19 cellular contexts compared by ENCODE assay signal in genomic region chr18:68219867-68220266, GRCh38.
A peak's percentile ranks its signal among the peaks of the same experiment; 100 is the strongest.
DNase-seq lines count a peak whose midpoint lies in the region; ATAC-seq and TF ChIP-seq lines count a peak whose summit lies in the region.
"Had no signal": no experiment of that assay in that cellular context is flagged by ENCODE, and none has a peak within 500 bp of the region (broad histone marks: within the 10 kb centered on the region; RNA-seq: fewer than 3 reads in every experiment).

No MANE protein-coding gene starts in this region.

- H3K27ac ChIP-seq in BLaER1: no peak overlapping the region
- H3K27ac ChIP-seq in fibroblast of lung (ENCODE audit: insufficient read depth, low read length): no peak overlapping the region
- H3K27ac ChIP-seq: esophagus squamous epithelium, HL-60, sigmoid colon had no signal

- peak overlapping the region; percentile 3 for H2AFZ ChIP-seq in fibroblast of lung (ENCODE audit: low read length)

- no peak overlapping the region for H3K4me3 ChIP-seq in BLaER1
- no peak overlapping the region for H3K4me3 ChIP-seq in fibroblast of lung (replicated peaks in 1 of 4; ENCODE audit: control extremely low read depth in 1 of 4, insufficient read depth in 1 of 4, low read depth in 3 of 4, low read length in 4 of 4)
- H3K4me3 ChIP-seq in skeletal muscle cell (ENCODE audit: low read depth, low read length): no peak overlapping the region
- H3K4me3 ChIP-seq: esophagus squamous epithelium, heart left ventricle, sigmoid colon had no signal

- no peaks in the 10 kb centered on the region for H3K79me2 ChIP-seq in fibroblast of lung (ENCODE audit: control insufficient read depth, insufficient read depth, low read length)

- H3K9me3 ChIP-seq in BLaER1: no peaks in the 10 kb centered on the region
- no peaks in the 10 kb centered on the region for H3K9me3 ChIP-seq in fibroblast of lung (ENCODE audit: control insufficient read depth, insufficient read depth, low read depth, low read length)
- H3K9me3 ChIP-seq: esophagus squamous epithelium, sigmoid colon had no signal

- H3K4me2 ChIP-seq in BLaER1 (peak overlapping the region; percentile 19; the same call in 1 of the 2 replicates), fibroblast of lung (ENCODE audit: extremely low read depth, insufficient read depth, low read length) (no peak overlapping the region)

- peaks cover 17% of the 10 kb centered on the region for H3K4me1 ChIP-seq in BLaER1
- peaks cover 2% of the 10 kb centered on the region for H3K4me1 ChIP-seq in fibroblast of lung (ENCODE audit: control insufficient read depth, extremely low read depth, insufficient read depth, low read length)
- H3K4me1 ChIP-seq: esophagus squamous epithelium, sigmoid colon had no signal

- TF ChIP-seq POLR2A in GM18505 (IDR thresholded peaks at IDR 0.05; ENCODE audit: borderline replicate concordance, extremely low read depth, insufficient read depth, insufficient read length): no peak

- H3K27me3 ChIP-seq in BLaER1 (no peaks in the 10 kb centered on the region), fibroblast of lung (ENCODE audit: control insufficient read depth, insufficient read depth, low read length) (no peaks in the 10 kb centered on the region)
- H3K27me3 ChIP-seq: esophagus squamous epithelium, heart left ventricle, sigmoid colon had no signal

- H3K9ac ChIP-seq in BLaER1 (no peak overlapping the region), fibroblast of lung (ENCODE audit: insufficient read depth, low read length) (no peak overlapping the region)

- peak; percentile 16 for DNase-seq in LHCN-M2 (ENCODE audit: low read depth)
- peak in 1 of 2 donors; percentile 73 for DNase-seq in fibroblast of lung (ENCODE audit: low read depth in 2 of 2)
- peak; percentile 28 for DNase-seq in skeletal muscle cell (ENCODE audit: low read depth)
- no peak for DNase-seq in NCI-H526 treated with DMSO at 0.1 percent for 48 hours (lab: John Stamatoyannopoulos, UW)
- DNase-seq: activated CD4-positive, alpha-beta T cell treated with anti-CD3 and anti-CD28 coated beads, Interleukin-2, amount 10 ng/mL, durations not matched to agents 7 days and 5 days; DMS79; effector memory CD8-positive, alpha-beta T cell; esophagus squamous epithelium; heart left ventricle; left colon; NCI-H1417 treated with DMSO at 0.1 percent for 48 hours; NCI-H510A treated with DMSO at 0.1 percent for 48 hours; sigmoid colon; T-helper 2 cell had no signal

- H3K36me3 ChIP-seq in BLaER1: no peaks in the 10 kb centered on the region
- H3K36me3 ChIP-seq in fibroblast of lung (ENCODE audit: control insufficient read depth, insufficient read depth, low read length): no peaks in the 10 kb centered on the region
- H3K36me3 ChIP-seq: esophagus squamous epithelium, heart left ventricle, sigmoid colon had no signal

- no peak for TF ChIP-seq CTCF in fibroblast of lung (conservative IDR thresholded peaks at IDR 0.05 in 1 of 2, IDR thresholded peaks at IDR 0.05 in 1 of 2; ENCODE audit: low read depth in 1 of 2, low read length in 2 of 2)

- ATAC-seq in HG03442 (IDR thresholded peaks at IDR 0.05; ENCODE audit: unreplicated experiment) (no peak), HG03565 (IDR thresholded peaks at IDR 0.05; ENCODE audit: unreplicated experiment) (no peak), GM18505 (IDR thresholded peaks at IDR 0.05; ENCODE audit: unreplicated experiment) (no peak)
- ATAC-seq: effector memory CD8-positive, alpha-beta T cell; left colon had no signal

- H4K20me1 ChIP-seq in BLaER1 (no peaks in the 10 kb centered on the region), fibroblast of lung (ENCODE audit: control insufficient read depth, extremely low read depth, insufficient read depth, low read length) (no peaks in the 10 kb centered on the region)
